Comparison of ENCODE assay signal across 1 cellular context in the genomic region with DNA sequence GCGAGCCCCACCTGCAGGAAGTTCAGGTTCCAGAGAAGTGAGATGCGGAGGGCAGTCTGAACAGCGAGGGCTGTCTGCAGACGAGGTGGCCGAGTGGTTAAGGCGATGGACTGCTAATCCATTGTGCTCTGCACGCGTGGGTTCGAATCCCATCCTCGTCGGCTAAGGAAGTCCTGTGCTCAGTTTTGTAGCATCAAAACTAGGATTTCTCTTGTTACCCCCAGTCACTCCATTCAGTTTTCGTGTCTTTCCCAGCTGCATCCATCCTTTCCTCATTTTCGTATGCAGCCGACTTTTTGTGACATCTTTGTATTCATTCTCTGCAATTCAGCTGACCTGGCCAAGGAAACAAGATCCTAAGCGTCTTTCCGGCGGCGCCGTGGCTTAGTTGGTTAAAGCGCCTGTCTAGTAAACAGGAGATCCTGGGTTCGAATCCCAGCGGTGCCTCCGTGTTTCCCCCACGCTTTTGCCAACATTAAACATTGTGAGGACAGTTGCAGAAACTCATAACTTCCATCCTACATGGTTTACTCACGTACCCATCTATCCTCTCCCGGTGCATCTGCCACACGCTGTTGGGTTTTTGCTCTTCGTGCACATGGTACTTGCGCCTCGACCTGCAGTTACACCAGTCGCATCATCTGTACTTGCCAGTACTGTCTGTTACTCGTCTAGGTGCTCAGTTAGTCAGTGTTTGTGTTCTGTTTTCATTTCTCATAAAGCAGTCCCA.
TF ChIP-seq lines count a peak whose summit lies in the region.

No MANE protein-coding gene starts in this region.

TF ChIP-seq in endothelial cell of umbilical vein, 7 proteins besides CTCF, POLR2A, EP300 and RAD21:
- no peak for TF ChIP-seq FOS (IDR thresholded peaks at IDR 0.05; ENCODE audit: borderline replicate concordance, insufficient read depth, low read length)
- peak; percentile 14 for TF ChIP-seq GATA2 (IDR thresholded peaks at IDR 0.05; ENCODE audit: insufficient read depth, insufficient read length, low read depth, low read length)
- TF ChIP-seq POLR2AphosphoS5 (IDR thresholded peaks at IDR 0.05; ENCODE audit: insufficient read depth, low read depth, low read length): peak; percentile 63
- TF ChIP-seq EZH2 (IDR thresholded peaks at IDR 0.05; ENCODE audit: borderline replicate concordance, low read depth, low read length, severe bottlenecking): no peak
- TF ChIP-seq, protein P1, sequence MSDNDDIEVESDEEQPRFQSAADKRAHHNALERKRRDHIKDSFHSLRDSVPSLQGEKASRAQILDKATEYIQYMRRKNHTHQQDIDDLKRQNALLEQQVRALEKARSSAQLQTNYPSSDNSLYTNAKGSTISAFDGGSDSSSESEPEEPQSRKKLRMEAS (IDR thresholded peaks at IDR 0.05; ENCODE audit: insufficient read depth, insufficient read length): peak; percentile 18
- no peak for TF ChIP-seq JUN (IDR thresholded peaks at IDR 0.05; ENCODE audit: borderline replicate concordance, insufficient read depth, insufficient read length, low read depth)
- peak; percentile 30 for TF ChIP-seq MYC (IDR thresholded peaks at IDR 0.05; ENCODE audit: low read depth, low read length)
